Comparison of ENCODE assay signal across 1 cellular context in the genomic region with DNA sequence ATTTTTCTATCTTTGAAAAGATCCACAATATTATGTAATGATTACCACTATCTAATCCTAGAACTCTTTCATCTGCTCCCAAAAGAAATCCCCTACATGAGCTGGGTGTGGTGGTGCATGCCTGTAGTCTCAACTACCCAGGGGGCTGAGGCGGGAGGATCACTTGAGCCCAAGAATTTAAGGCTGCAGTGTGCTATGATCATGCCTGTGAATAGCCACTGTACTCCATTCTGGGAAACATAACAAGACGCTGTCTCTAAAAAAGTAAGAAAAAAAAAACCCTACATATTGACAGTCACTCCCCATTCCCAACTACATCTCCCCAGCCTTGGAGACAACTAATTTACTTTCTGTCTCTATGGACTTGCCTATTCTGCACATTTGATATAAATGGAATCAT.
TF ChIP-seq lines count a peak whose summit lies in the region.

No MANE protein-coding gene starts in this region.

TF ChIP-seq in HEK293, 187 proteins besides CTCF, POLR2A, EP300 and RAD21 (continued from another document and continues in another):
- no peak for TF ChIP-seq ZNF513 (tag by site-specific recombination; IDR thresholded peaks at IDR 0.05)
- no peak for TF ChIP-seq ZNF302 (tag by site-specific recombination; IDR thresholded peaks at IDR 0.05; ENCODE audit: low read depth)
- TF ChIP-seq GLI2 (tag by site-specific recombination; IDR thresholded peaks at IDR 0.05; ENCODE audit: borderline replicate concordance, low read depth), result no peak
- peak; percentile 78 for TF ChIP-seq PRDM10 (tag by site-specific recombination; IDR thresholded peaks at IDR 0.05)
- TF ChIP-seq ZNF214 (tag by site-specific recombination; IDR thresholded peaks at IDR 0.05; ENCODE audit: borderline replicate concordance), result no peak
- TF ChIP-seq HIC1 (tag by site-specific recombination; IDR thresholded peaks at IDR 0.05), result no peak
- TF ChIP-seq, protein P1, sequence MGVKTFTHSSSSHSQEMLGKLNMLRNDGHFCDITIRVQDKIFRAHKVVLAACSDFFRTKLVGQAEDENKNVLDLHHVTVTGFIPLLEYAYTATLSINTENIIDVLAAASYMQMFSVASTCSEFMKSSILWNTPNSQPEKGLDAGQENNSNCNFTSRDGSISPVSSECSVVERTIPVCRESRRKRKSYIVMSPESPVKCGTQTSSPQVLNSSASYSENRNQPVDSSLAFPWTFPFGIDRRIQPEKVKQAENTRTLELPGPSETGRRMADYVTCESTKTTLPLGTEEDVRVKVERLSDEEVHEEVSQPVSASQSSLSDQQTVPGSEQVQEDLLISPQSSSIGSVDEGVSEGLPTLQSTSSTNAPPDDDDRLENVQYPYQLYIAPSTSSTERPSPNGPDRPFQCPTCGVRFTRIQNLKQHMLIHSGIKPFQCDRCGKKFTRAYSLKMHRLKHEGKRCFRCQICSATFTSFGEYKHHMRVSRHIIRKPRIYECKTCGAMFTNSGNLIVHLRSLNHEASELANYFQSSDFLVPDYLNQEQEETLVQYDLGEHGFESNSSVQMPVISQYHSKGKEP (tag by site-specific recombination; IDR thresholded peaks at IDR 0.05), result no peak
- TF ChIP-seq, protein P2, sequence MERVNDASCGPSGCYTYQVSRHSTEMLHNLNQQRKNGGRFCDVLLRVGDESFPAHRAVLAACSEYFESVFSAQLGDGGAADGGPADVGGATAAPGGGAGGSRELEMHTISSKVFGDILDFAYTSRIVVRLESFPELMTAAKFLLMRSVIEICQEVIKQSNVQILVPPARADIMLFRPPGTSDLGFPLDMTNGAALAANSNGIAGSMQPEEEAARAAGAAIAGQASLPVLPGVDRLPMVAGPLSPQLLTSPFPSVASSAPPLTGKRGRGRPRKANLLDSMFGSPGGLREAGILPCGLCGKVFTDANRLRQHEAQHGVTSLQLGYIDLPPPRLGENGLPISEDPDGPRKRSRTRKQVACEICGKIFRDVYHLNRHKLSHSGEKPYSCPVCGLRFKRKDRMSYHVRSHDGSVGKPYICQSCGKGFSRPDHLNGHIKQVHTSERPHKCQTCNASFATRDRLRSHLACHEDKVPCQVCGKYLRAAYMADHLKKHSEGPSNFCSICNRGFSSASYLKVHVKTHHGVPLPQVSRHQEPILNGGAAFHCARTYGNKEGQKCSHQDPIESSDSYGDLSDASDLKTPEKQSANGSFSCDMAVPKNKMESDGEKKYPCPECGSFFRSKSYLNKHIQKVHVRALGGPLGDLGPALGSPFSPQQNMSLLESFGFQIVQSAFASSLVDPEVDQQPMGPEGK (tag by site-specific recombination; IDR thresholded peaks at IDR 0.05), result no peak
- TF ChIP-seq KLF16 (tag by site-specific recombination; IDR thresholded peaks at IDR 0.05), result no peak
- 0 out of 2 replicates have a peak, but pooled peaks have one; percentile 63 for TF ChIP-seq ZNF23 (tag by site-specific recombination; IDR thresholded peaks at IDR 0.05; ENCODE audit: borderline replicate concordance)
- TF ChIP-seq ZNF701 (tag by site-specific recombination; IDR thresholded peaks at IDR 0.05), result no peak
- TF ChIP-seq ZNF202 (tag by site-specific recombination; IDR thresholded peaks at IDR 0.05; ENCODE audit: borderline replicate concordance), result no peak
- no peak for TF ChIP-seq ZNF621 (tag by site-specific recombination; IDR thresholded peaks at IDR 0.05)
- no peak for TF ChIP-seq ZNF596 (tag by site-specific recombination; IDR thresholded peaks at IDR 0.05)
- no peak for TF ChIP-seq ZNF184 (tag by site-specific recombination; IDR thresholded peaks at IDR 0.05)
- TF ChIP-seq SP7 (tag by site-specific recombination; IDR thresholded peaks at IDR 0.05), result no peak
- no peak for TF ChIP-seq ZNF121 (tag by site-specific recombination; IDR thresholded peaks at IDR 0.05)
- no peak for TF ChIP-seq ZNF19 (tag by site-specific recombination; IDR thresholded peaks at IDR 0.05; ENCODE audit: low read depth)
- TF ChIP-seq ZNF670 (tag by site-specific recombination; IDR thresholded peaks at IDR 0.05; ENCODE audit: low read depth), result no peak
- 0 out of 2 replicates have a peak, but pooled peaks have one; percentile 3 for TF ChIP-seq ZNF514 (tag by site-specific recombination; IDR thresholded peaks at IDR 0.05)
- no peak for TF ChIP-seq ZNF791 (tag by site-specific recombination; IDR thresholded peaks at IDR 0.05)
- TF ChIP-seq ZNF629 (tag by site-specific recombination; IDR thresholded peaks at IDR 0.05), result no peak
- TF ChIP-seq, protein P3, sequence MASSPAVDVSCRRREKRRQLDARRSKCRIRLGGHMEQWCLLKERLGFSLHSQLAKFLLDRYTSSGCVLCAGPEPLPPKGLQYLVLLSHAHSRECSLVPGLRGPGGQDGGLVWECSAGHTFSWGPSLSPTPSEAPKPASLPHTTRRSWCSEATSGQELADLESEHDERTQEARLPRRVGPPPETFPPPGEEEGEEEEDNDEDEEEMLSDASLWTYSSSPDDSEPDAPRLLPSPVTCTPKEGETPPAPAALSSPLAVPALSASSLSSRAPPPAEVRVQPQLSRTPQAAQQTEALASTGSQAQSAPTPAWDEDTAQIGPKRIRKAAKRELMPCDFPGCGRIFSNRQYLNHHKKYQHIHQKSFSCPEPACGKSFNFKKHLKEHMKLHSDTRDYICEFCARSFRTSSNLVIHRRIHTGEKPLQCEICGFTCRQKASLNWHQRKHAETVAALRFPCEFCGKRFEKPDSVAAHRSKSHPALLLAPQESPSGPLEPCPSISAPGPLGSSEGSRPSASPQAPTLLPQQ (tag by site-specific recombination; IDR thresholded peaks at IDR 0.05), result no peak
- no peak for TF ChIP-seq ZNF398 (tag by site-specific recombination; IDR thresholded peaks at IDR 0.05)
- no peak for TF ChIP-seq SCRT2 (tag by site-specific recombination; IDR thresholded peaks at IDR 0.05)
- no peak for TF ChIP-seq GFI1B (tag by site-specific recombination; IDR thresholded peaks at IDR 0.05)
- TF ChIP-seq PRDM1 (tag by site-specific recombination; IDR thresholded peaks at IDR 0.05), result no peak
- no peak for TF ChIP-seq ZSCAN5A (tag by site-specific recombination; IDR thresholded peaks at IDR 0.05)
- TF ChIP-seq ZNF785 (tag by site-specific recombination; IDR thresholded peaks at IDR 0.05), result no peak
- no peak for TF ChIP-seq YY1 (tag by site-specific recombination; IDR thresholded peaks at IDR 0.05)
- peak; percentile 10; the same call in 1 of the 2 replicates for TF ChIP-seq ZBTB21 (tag by site-specific recombination; IDR thresholded peaks at IDR 0.05)
- TF ChIP-seq, protein P4, sequence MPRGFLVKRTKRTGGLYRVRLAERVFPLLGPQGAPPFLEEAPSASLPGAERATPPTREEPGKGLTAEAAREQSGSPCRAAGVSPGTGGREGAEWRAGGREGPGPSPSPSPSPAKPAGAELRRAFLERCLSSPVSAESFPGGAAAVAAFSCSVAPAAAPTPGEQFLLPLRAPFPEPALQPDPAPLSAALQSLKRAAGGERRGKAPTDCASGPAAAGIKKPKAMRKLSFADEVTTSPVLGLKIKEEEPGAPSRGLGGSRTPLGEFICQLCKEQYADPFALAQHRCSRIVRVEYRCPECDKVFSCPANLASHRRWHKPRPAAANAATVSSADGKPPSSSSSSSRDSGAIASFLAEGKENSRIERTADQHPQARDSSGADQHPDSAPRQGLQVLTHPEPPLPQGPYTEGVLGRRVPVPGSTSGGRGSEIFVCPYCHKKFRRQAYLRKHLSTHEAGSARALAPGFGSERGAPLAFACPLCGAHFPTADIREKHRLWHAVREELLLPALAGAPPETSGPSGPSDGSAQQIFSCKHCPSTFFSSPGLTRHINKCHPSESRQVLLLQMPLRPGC (tag by site-specific recombination; IDR thresholded peaks at IDR 0.05), result no peak
- no peak for TF ChIP-seq FEZF1 (tag by site-specific recombination; IDR thresholded peaks at IDR 0.05)
- no peak for TF ChIP-seq ZNF280D (tag by site-specific recombination; IDR thresholded peaks at IDR 0.05)
- TF ChIP-seq ZNF133 (tag by site-specific recombination; IDR thresholded peaks at IDR 0.05), result 0 out of 2 replicates have a peak, but pooled peaks have one; percentile 19
